25 cellular contexts compared by ENCODE assay signal in genomic region chr4:74967324-74967723, GRCh38. TPM values are rescaled to one million over a fixed set of nuclear protein-coding genes. Genes with fewer than 3 reads are reported as not detected.
DNase-seq lines count a peak whose midpoint lies in the region; ATAC-seq, FAIRE-seq and TF ChIP-seq lines count a peak whose summit lies in the region.
"Had no signal": no experiment of that assay in that cellular context is flagged by ENCODE, and none has a peak within 500 bp of the region (broad histone marks: within the 10 kb centered on the region; RNA-seq: fewer than 3 reads in every experiment).

No MANE protein-coding gene starts in this region.

- H3K4me3 ChIP-seq in cardiac muscle cell = no peak overlapping the region
- no peak overlapping the region for H3K4me3 ChIP-seq in body of pancreas
- no peak overlapping the region for H3K4me3 ChIP-seq in pancreas
- H3K4me3 ChIP-seq in thymus (ENCODE audit: low read length) = no peak overlapping the region
- H3K4me3 ChIP-seq: A549, sigmoid colon, SJSA1, vagina had no signal

- peaks cover 44% of the 10 kb centered on the region for H3K4me1 ChIP-seq in cardiac muscle cell (ENCODE audit: low read depth)
- H3K4me1 ChIP-seq in body of pancreas = peaks cover 29% of the 10 kb centered on the region
- H3K4me1 ChIP-seq in pancreas = peaks cover 3 to 11% (median 6%) of the 10 kb centered on the region in 3 donors
- no peaks in the 10 kb centered on the region for H3K4me1 ChIP-seq in thymus (ENCODE audit: control insufficient read depth, insufficient read depth, low read length)
- H3K4me1 ChIP-seq: A549, SJSA1 had no signal

- no peak for DNase-seq in cardiac muscle cell (ENCODE audit: low read depth in 1 of 2, low spot score in 1 of 2)
- DNase-seq in Right ventricle myocardium inferior (ENCODE audit: missing footprints) = no peak
- peak in 2 of 4 donors; percentile 17 to 37 for DNase-seq in body of pancreas
- no peak for DNase-seq in pancreas
- no peak for DNase-seq in activated naive CD4-positive, alpha-beta T cell treated with anti-CD3 and anti-CD28 coated beads, Interleukin-2, amount 50 U/mL, for 16 hours
- DNase-seq in activated effector memory CD4-positive, alpha-beta T cell treated with anti-CD3 and anti-CD28 coated beads, Interleukin-2, amount 50 U/mL, for 16 hours = no peak
- DNase-seq: activated CD4-positive, alpha-beta T cell treated with anti-CD3 and anti-CD28 coated beads, Interleukin-2, amount 10 ng/mL, durations not matched to agents 7 days and 5 days; activated gamma-delta T cell; DMS79 treated with DMSO at 0.1 percent for 48 hours; effector CD4-positive, alpha-beta T cell; GDM1; NCI-H1092; NCI-H1694; NCI-H82; posterior cingulate gyrus; sigmoid colon; stimulated activated CD4-positive, alpha-beta T cell treated with anti-CD3 and anti-CD28 coated beads, Interleukin-4, amount 100 ng/mL, for 4 hours; substantia nigra; T1000 had no signal

- H3K27ac ChIP-seq in cardiac muscle cell (peak overlapping the region; percentile 91), body of pancreas (no peak overlapping the region), pancreas (peak overlapping the region in 1 of 4 donors; percentile 46), thymus (ENCODE audit: low read depth) (peak overlapping the region; percentile 36)
- H3K27ac ChIP-seq: A549, SJSA1, vagina had no signal

- TF ChIP-seq POLR2A in body of pancreas (IDR thresholded peaks at IDR 0.05) = no peak

- H3K9me3 ChIP-seq in cardiac muscle cell (ENCODE audit: low read depth) (no peaks in the 10 kb centered on the region), body of pancreas (no peaks in the 10 kb centered on the region), pancreas (no peaks in the 10 kb centered on the region), thymus (ENCODE audit: control insufficient read depth) (no peaks in the 10 kb centered on the region)
- H3K9me3 ChIP-seq: A549, sigmoid colon, SJSA1, vagina had no signal

- intact Hi-C loops in Right ventricle myocardium inferior (cut with DNase I) (no loop called here), body of pancreas (cut with DNase I) (no loop called here), pancreas (cut with DNase I) (no loop called here)

- WGBS in body of pancreas, 2 donors = 45 to 48% methylated on average over 3 of the region's 3 CpGs
- WGBS in pancreas, 2 donors = 46 to 53% methylated on average over 3 of the region's 3 CpGs
- 85% methylated on average over 3 of the region's 3 CpGs for WGBS in thymus

- H3K27me3 ChIP-seq in cardiac muscle cell = no peaks in the 10 kb centered on the region
- no peaks in the 10 kb centered on the region for H3K27me3 ChIP-seq in body of pancreas
- no peaks in the 10 kb centered on the region for H3K27me3 ChIP-seq in pancreas
- no peaks in the 10 kb centered on the region for H3K27me3 ChIP-seq in thymus (ENCODE audit: control insufficient read depth, insufficient read depth)
- H3K27me3 ChIP-seq: sigmoid colon, SJSA1, vagina had no signal

- FAIRE-seq in pancreas (lab: Jason Lieb, UNC) = no peak
- FAIRE-seq: A549 had no signal

- ATAC-seq in Right ventricle myocardium inferior (no peak), body of pancreas (peak; percentile 45), pancreas (peak in 3 of 4 donors; percentile 12 to 45 (median 36)), HG03354 (IDR thresholded peaks at IDR 0.05; ENCODE audit: poor library complexity, severe bottlenecking, unreplicated experiment) (no peak)
- ATAC-seq: A549, HCT116 had no signal

- TF ChIP-seq CTCF in cardiac muscle cell (IDR thresholded peaks at IDR 0.05; ENCODE audit: low read depth, low read length) (no peak), body of pancreas (IDR thresholded peaks at IDR 0.05) (no peak), pancreas (IDR thresholded peaks at IDR 0.05) (no peak)

- H3K36me3 ChIP-seq in cardiac muscle cell (no peaks in the 10 kb centered on the region), body of pancreas (replicated peaks in 1 of 2; ENCODE audit: insufficient read depth in 1 of 2, low read depth in 2 of 2) (no peaks in the 10 kb centered on the region), pancreas (no peaks in the 10 kb centered on the region), thymus (ENCODE audit: control insufficient read depth, insufficient read depth) (no peaks in the 10 kb centered on the region)
- H3K36me3 ChIP-seq: sigmoid colon, SJSA1, vagina had no signal

RNA-seq across cellular contexts. Expression of gene PARM1, which starts 34.4 kb away (rescaled TPM):
- total RNA-seq in cardiac muscle cell (8.0 and 11.3 TPM in 2 replicates), Right ventricle myocardium inferior (58.7 TPM), body of pancreas (10 to 100 TPM; 21.0 to 28.7 TPM), pancreas (10 to 100 TPM; 22.0 to 28.0 (median 24.5) TPM)
- polyA plus RNA-seq in cardiac muscle cell (8.1 and 10.9 TPM in 2 replicates), pancreas (10 to 100 TPM in 1 of 2 donors, 1 to 10 TPM in 1; 8.3 to 29.7 TPM), thymus (19.9 TPM)
- total RNA-seq: activated CD4-positive, alpha-beta T cell treated with anti-CD3 and anti-CD28 coated beads, Interleukin-2, amount 10 ng/mL, durations not matched to agents 7 days and 5 days; SJSA1 had no signal

Comparison
In these comparisons a context has a peak if more than half of its experiments do, and no peak if none do; other contexts are left out.
1. H3K27ac ChIP-seq: peak in cardiac muscle cell (single experiment) and thymus (single experiment); none in body of pancreas (0 of 4).
2. ATAC-seq: peak in body of pancreas (single experiment) and pancreas (3 of 4); none in Right ventricle myocardium inferior (single experiment) and HG03354 (single experiment).